Comparison of ENCODE assay signal across 22 cellular contexts in the genomic region with DNA sequence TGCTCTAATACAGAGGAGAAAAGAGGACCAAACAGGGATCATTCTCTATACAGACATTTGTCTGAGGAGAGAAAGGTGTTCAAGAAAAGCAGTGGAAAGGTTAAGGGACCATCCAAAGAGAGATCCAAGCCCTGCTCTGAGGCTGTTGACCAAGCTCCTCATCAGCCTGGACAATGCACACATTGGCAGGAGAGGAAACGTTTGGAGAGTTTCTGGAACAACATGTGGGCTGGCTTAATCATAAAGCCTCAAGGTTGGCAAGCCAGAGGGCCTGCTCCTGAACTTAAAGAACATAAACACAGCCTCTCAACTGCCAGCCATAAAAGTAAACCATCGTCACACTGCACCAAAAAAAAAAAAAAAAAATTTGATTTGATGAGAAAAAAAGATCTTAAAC.
DNase-seq lines count a peak whose midpoint lies in the region; ATAC-seq and TF ChIP-seq lines count a peak whose summit lies in the region.
"Had no signal": no experiment of that assay in that cellular context is flagged by ENCODE, and none has a peak within 500 bp of the region (broad histone marks: within the 10 kb centered on the region; RNA-seq: fewer than 3 reads in every experiment).

No MANE protein-coding gene starts in this region.

- H3K36me3 ChIP-seq in IMR-90 (ENCODE audit: control insufficient read depth, insufficient read depth, low read length) (no peaks in the 10 kb centered on the region), neuronal stem cell (replicated peaks in 1 of 2; ENCODE audit: control insufficient read depth in 2 of 2, insufficient read depth in 2 of 2, low read length in 2 of 2) (no peaks in the 10 kb centered on the region), aorta (ENCODE audit: control insufficient read depth in 1 of 2, insufficient read depth in 2 of 2, low read length in 1 of 2) (no peaks in the 10 kb centered on the region)
- H3K36me3 ChIP-seq: esophagus squamous epithelium, lower lobe of right lung had no signal

- H3K56ac ChIP-seq in IMR-90 (ENCODE audit: extremely low read depth, insufficient read depth, low read length) = no peak overlapping the region

- CTCF ChIA-PET in IMR-90 (lab: Yijun Ruan, JAX) = interaction anchor here (0.6 to 2.0 kb wide), 2 partner anchors 21 to 79 kb away, joined by 4 to 5 read pairs; no protein-coding TSS in a partner anchor

- POLR2A ChIA-PET in IMR-90 (lab: Charles Lee; ENCODE audit: unreplicated experiment) = no interaction called here

- H3K9ac ChIP-seq in IMR-90 (ENCODE audit: low read depth, low read length) = no peak overlapping the region
- H3K9ac ChIP-seq in neuronal stem cell (ENCODE audit: low read depth, low read length, poor library complexity) = no peak overlapping the region
- H3K9ac ChIP-seq: parathyroid adenoma had no signal

- H3K4me1 ChIP-seq in IMR-90 (ENCODE audit: control insufficient read depth, insufficient read depth, low read length) (peaks cover 10% of the 10 kb centered on the region), neuronal stem cell (ENCODE audit: control insufficient read depth in 2 of 2, insufficient read depth in 1 of 2, low read depth in 1 of 2, low read length in 2 of 2) (peaks cover 0 to 2% of the 10 kb centered on the region in 2 donors), aorta (ENCODE audit: control insufficient read depth in 1 of 2, insufficient read depth in 2 of 2, low read length in 2 of 2) (no peaks in the 10 kb centered on the region)
- H3K4me1 ChIP-seq: esophagus squamous epithelium, lower lobe of right lung, parathyroid adenoma, testis had no signal

- DNase-seq in IMR-90 = peak; percentile 54
- peak; percentile 28 for DNase-seq in dermis blood vessel endothelial cell
- DNase-seq in neuronal stem cell (ENCODE audit: low spot score) = no peak
- no peak for DNase-seq in aorta
- no peak for DNase-seq in T-helper 9 cell
- DNase-seq in stimulated activated naive CD8-positive, alpha-beta T cell treated with anti-CD3 and anti-CD28 coated beads, Interleukin-15, Interleukin-2, amounts not matched to agents 100 U/mL and 50 U/mL, for 24 hours = no peak
- DNase-seq: activated B cell treated with CpG ODN at 0.5 μM for 24 hours; activated CD4-positive, alpha-beta T cell treated with anti-CD3 and anti-CD28 coated beads, Interleukin-2, amount 50 U/mL, for 4 hours; activated naive CD4-positive, alpha-beta T cell treated with anti-CD3 and anti-CD28 coated beads, Interleukin-2, amount 50 U/mL, for 16 hours; central memory CD4-positive, alpha-beta T cell; EL; esophagus squamous epithelium; H7; lower lobe of right lung; NCI-H1048; NCI-H1694 treated with DMSO at 0.1 percent for 48 hours; nephron progenitor cell; SHP77; stimulated activated naive B cell treated with anti-CD40 and anti-IgM and Interleukin-4, amounts not matched to agents 10 μg/mL and 1 μg/mL and 100 μg/mL, for 72 hours; testis had no signal

- H3K9me1 ChIP-seq in IMR-90 (ENCODE audit: insufficient read depth, low read length) = peaks cover 8% of the 10 kb centered on the region; the same call in 1 of the 2 replicates

- dilution Hi-C loops in IMR-90 (cut with HindIII; ENCODE audit: low sequenced_read_pairs, unreplicated experiment) = no loop called here

- H2AK9ac ChIP-seq in IMR-90 (replicated peaks; ENCODE audit: low read depth, low read length, poor library complexity) = no peak overlapping the region

- no peak for TF ChIP-seq POLR2A in IMR-90 (IDR thresholded peaks at IDR 0.05; ENCODE audit: low read depth, low read length)

- H3K4me2 ChIP-seq in IMR-90 (ENCODE audit: low read depth, low read length) = peak overlapping the region; percentile 3; the same call in 1 of the 2 replicates
- H3K4me2 ChIP-seq in neuronal stem cell (ENCODE audit: insufficient read depth, low read length, poor library complexity, severe bottlenecking) = no peak overlapping the region

- H3K79me1 ChIP-seq in IMR-90 (ENCODE audit: low read depth in 1 of 2, low read length in 2 of 2) (no peaks in the 10 kb centered on the region), neuronal stem cell (ENCODE audit: low read depth, low read length) (no peaks in the 10 kb centered on the region)

- in situ Hi-C loops in IMR-90 (cut with MboI; ENCODE audit: low sequenced_read_pairs) = loop anchor here (25.0 kb wide), 1 partner anchor 337 kb away; no protein-coding TSS in a partner anchor

- H3K9me3 ChIP-seq in IMR-90 (ENCODE audit: control insufficient read depth, insufficient read depth, low read length) = no peaks in the 10 kb centered on the region
- H3K9me3 ChIP-seq in neuronal stem cell (replicated peaks in 1 of 2; ENCODE audit: control insufficient read depth in 2 of 2, insufficient read depth in 1 of 2, low read depth in 1 of 2, low read length in 2 of 2) = no peaks in the 10 kb centered on the region
- H3K9me3 ChIP-seq in aorta (ENCODE audit: control insufficient read depth, low read length) = no peaks in the 10 kb centered on the region
- H3K9me3 ChIP-seq: esophagus squamous epithelium, lower lobe of right lung, testis had no signal

- H3K4me3 ChIP-seq in IMR-90 (ENCODE audit: insufficient read depth, low read depth, low read length) (no peak overlapping the region), neuronal stem cell (ENCODE audit: low read length in 2 of 2) (no peak overlapping the region), aorta (ENCODE audit: low read length in 2 of 2) (no peak overlapping the region)
- H3K4me3 ChIP-seq: esophagus squamous epithelium, lower lobe of right lung, testis had no signal

- H4K5ac ChIP-seq in IMR-90 (ENCODE audit: low read depth, low read length) = no peak overlapping the region

- H3K14ac ChIP-seq in IMR-90 (replicated peaks; ENCODE audit: low read depth, low read length) (no peak overlapping the region; the same call in 1 of the 2 replicates), neuronal stem cell (ENCODE audit: low read length) (no peak overlapping the region)

- BruUV-seq in IMR-90 (replicated peaks; lab: Mats Ljungman, UMichigan) = no TSS peak

- H2BK15ac ChIP-seq in IMR-90 (ENCODE audit: low read depth, low read length) = no peak overlapping the region
- no peak overlapping the region for H2BK15ac ChIP-seq in neuronal stem cell (ENCODE audit: low read length)

- no peaks in the 10 kb centered on the region for H3K27me3 ChIP-seq in IMR-90 (ENCODE audit: control insufficient read depth, insufficient read depth, low read length)
- no peaks in the 10 kb centered on the region for H3K27me3 ChIP-seq in neuronal stem cell (ENCODE audit: control insufficient read depth in 3 of 3, insufficient read depth in 3 of 3, low read depth in 1 of 3, low read length in 3 of 3)
- H3K27me3 ChIP-seq in aorta (ENCODE audit: control insufficient read depth in 1 of 2, insufficient read depth in 2 of 2, low read length in 1 of 2) = no peaks in the 10 kb centered on the region
- H3K27me3 ChIP-seq: esophagus squamous epithelium, testis had no signal

- peak overlapping the region; percentile 47; the same call in 1 of the 2 replicates for H3K4ac ChIP-seq in IMR-90 (ENCODE audit: low read depth, low read length)
- no peak overlapping the region for H3K4ac ChIP-seq in neuronal stem cell (ENCODE audit: low read length)

- H2BK5ac ChIP-seq in IMR-90 (ENCODE audit: low read depth, low read length, poor library complexity, severe bottlenecking) (peak overlapping the region; percentile 0), neuronal stem cell (ENCODE audit: low read length) (no peak overlapping the region)

- H2AK5ac ChIP-seq in IMR-90 (ENCODE audit: low read depth, low read length) (no peak overlapping the region), neuronal stem cell (ENCODE audit: low read depth, low read length) (no peak overlapping the region)

- H4K8ac ChIP-seq in IMR-90 (ENCODE audit: low read depth in 2 of 2, low read length in 2 of 2) (no peak overlapping the region), neuronal stem cell (ENCODE audit: low read depth, low read length) (no peak overlapping the region)

- TF ChIP-seq CTCF in IMR-90 (conservative IDR thresholded peaks at IDR 0.05; ENCODE audit: low read depth, low read length) = no peak

- peak overlapping the region; percentile 32; the same call in 1 of the 2 replicates for H3K27ac ChIP-seq in IMR-90 (ENCODE audit: insufficient read depth, low read length)
- no peak overlapping the region for H3K27ac ChIP-seq in neuronal stem cell (replicated peaks; ENCODE audit: low read length)
- H3K27ac ChIP-seq in aorta (ENCODE audit: low read depth in 1 of 2, low read length in 2 of 2) = no peak overlapping the region
- H3K27ac ChIP-seq: esophagus squamous epithelium, lower lobe of right lung, parathyroid adenoma, testis had no signal

- H4K20me1 ChIP-seq in IMR-90 (ENCODE audit: insufficient read depth, low read length) = no peaks in the 10 kb centered on the region

- H3K23ac ChIP-seq in IMR-90 (ENCODE audit: low read depth, low read length) = no peak overlapping the region
- no peak overlapping the region for H3K23ac ChIP-seq in neuronal stem cell (ENCODE audit: low read depth, low read length, poor library complexity)

- H2BK12ac ChIP-seq in neuronal stem cell (ENCODE audit: low read length) = no peak overlapping the region

- H4K91ac ChIP-seq in IMR-90 (ENCODE audit: insufficient read depth, low read depth, low read length) = no peak overlapping the region
- H4K91ac ChIP-seq in neuronal stem cell (ENCODE audit: low read depth, low read length, poor library complexity) = no peak overlapping the region

- H3K18ac ChIP-seq in IMR-90 (ENCODE audit: low read depth, low read length) (no peak overlapping the region), neuronal stem cell (ENCODE audit: low read length) (no peak overlapping the region)

- ATAC-seq in GM19351 (IDR thresholded peaks at IDR 0.05; ENCODE audit: unreplicated experiment) = peak; percentile 6
- peak; percentile 77 for ATAC-seq in IMR-90 (ENCODE audit: low read depth)
- ATAC-seq in aorta (ENCODE audit: low FRiP score) = no peak
- ATAC-seq in stimulated activated naive CD8-positive, alpha-beta T cell treated with anti-CD3 and anti-CD28 coated beads, Interleukin-15, Interleukin-2, amounts not matched to agents 100 U/mL and 50 U/mL, for 24 hours = no peak
- ATAC-seq: lower lobe of right lung; stimulated activated naive B cell treated with anti-CD40 and anti-IgM and Interleukin-4, amounts not matched to agents 10 μg/mL and 1 μg/mL and 100 μg/mL, for 72 hours had no signal

- H2AFZ ChIP-seq in IMR-90 (replicated peaks; ENCODE audit: low read length, poor library complexity) (peak overlapping the region; percentile 81), neuronal stem cell (ENCODE audit: low read length) (peak overlapping the region; percentile 19)
- H2AFZ ChIP-seq: parathyroid adenoma had no signal

- TF ChIP-seq RAD21 in IMR-90 (IDR thresholded peaks at IDR 0.05; ENCODE audit: low read length) = no peak

- H2BK20ac ChIP-seq in IMR-90 (ENCODE audit: low read depth, low read length) = no peak overlapping the region

- H2BK120ac ChIP-seq in IMR-90 (ENCODE audit: low read depth, low read length) (peak overlapping the region; percentile 17; the same call in 1 of the 2 replicates), neuronal stem cell (ENCODE audit: low read depth, low read length) (no peak overlapping the region)

- intact Hi-C loops in IMR-90 (cut with micrococcal nuclease) (loop anchor here (5.0 kb wide), 1 partner anchor 183 kb away; the partner anchor contains the start of gene SLC12A2), aorta (cut with DNase I) (no loop called here)

- no CpG with 5 or more reads among the region's 2 CpGs for WGBS in IMR-90 (ENCODE audit: extremely low coverage in 2 of 2, insufficient read length in 1 of 2), 2 experiments
- no CpG with 5 or more reads among the region's 2 CpGs for WGBS in neuronal stem cell (ENCODE audit: extremely low coverage in 2 of 2, insufficient read length in 2 of 2, insufficient replicate concordance in 1 of 2), 2 donors
- WGBS in aorta, 2 donors = 38 to 46% methylated on average over 2 of the region's 2 CpGs

Comparison
In these comparisons a context has a peak if more than half of its experiments do, and no peak if none do; other contexts are left out.
1. ATAC-seq: peak in GM19351 (single experiment) and IMR-90 (single experiment); none in aorta (single experiment) and stimulated activated naive CD8-positive, alpha-beta T cell treated with anti-CD3 and anti-CD28 coated beads, Interleukin-15, Interleukin-2, amounts not matched to agents 100 U/mL and 50 U/mL, for 24 hours (single experiment).
2. DNase-seq: peak in IMR-90 (single experiment) and dermis blood vessel endothelial cell (single experiment); none in neuronal stem cell (single experiment), aorta (0 of 2), T-helper 9 cell (single experiment) and stimulated activated naive CD8-positive, alpha-beta T cell treated with anti-CD3 and anti-CD28 coated beads, Interleukin-15, Interleukin-2, amounts not matched to agents 100 U/mL and 50 U/mL, for 24 hours (single experiment).